ENCODE assay signal across 24 cellular contexts in genomic region chr18:58129019-58129374, GRCh38.
"Had no signal": no experiment of that assay in that cellular context is flagged by ENCODE, and none has a peak within 500 bp of the region (broad histone marks: within the 10 kb centered on the region; RNA-seq: fewer than 3 reads in every experiment).

No MANE protein-coding gene starts in this region.

- H3K36me3 ChIP-seq: breast epithelium, gastroesophageal sphincter, heart right ventricle, lower lobe of right lung, uterus had no signal

- H3K4me1 ChIP-seq: breast epithelium, heart right ventricle, lower lobe of right lung, psoas muscle, uterus had no signal

- H3K27me3 ChIP-seq: breast epithelium, gastroesophageal sphincter, heart right ventricle, uterus had no signal

- H3K27ac ChIP-seq: breast epithelium, gastroesophageal sphincter, heart right ventricle, lower lobe of right lung, psoas muscle, uterus had no signal

- H3K4me2 ChIP-seq: smooth muscle cell had no signal

- H3K27ac Mint-ChIP-seq: stimulated activated effector memory CD8-positive, alpha-beta T cell treated with anti-CD3 and anti-CD28 coated beads, Interleukin-12 subunit alpha, Interleukin-12 subunit beta, amount 100 ng/mL, for 72 hours; T-helper 1 cell treated with Interleukin-12 subunit alpha and Interleukin-12 subunit beta and Interleukin-4 antibody, amounts not matched to agents 30 μg/mL and 1 μg/mL, for 36 hours had no signal

- H3K4me1 Mint-ChIP-seq: neural crest cell had no signal

- H3K36me3 Mint-ChIP-seq: stimulated activated effector memory CD8-positive, alpha-beta T cell treated with anti-CD3 and anti-CD28 coated beads, Interleukin-12 subunit alpha, Interleukin-12 subunit beta, amount 100 ng/mL, for 72 hours had no signal

- H3K9me3 Mint-ChIP-seq: neural crest cell; stimulated activated effector memory CD8-positive, alpha-beta T cell treated with anti-CD3 and anti-CD28 coated beads, Interleukin-12 subunit alpha, Interleukin-12 subunit beta, amount 100 ng/mL, for 72 hours; T-helper 1 cell treated with Interleukin-12 subunit alpha and Interleukin-12 subunit beta and Interleukin-4 antibody, amounts not matched to agents 30 μg/mL and 1 μg/mL, for 36 hours had no signal

- DNase-seq: activated CD4-positive, alpha-beta T cell treated with anti-CD3 and anti-CD28 coated beads, Interleukin-2, amount 50 U/mL, for 1 hour; activated CD8-positive, alpha-beta memory T cell treated with anti-CD3 and anti-CD28 coated beads for 24 hours; activated CD8-positive, alpha-beta memory T cell treated with anti-CD3 and anti-CD28 coated beads, Interleukin-2, amount 50 U/mL, for 48 hours; activated effector memory CD4-positive, alpha-beta T cell treated with anti-CD3 and anti-CD28 coated beads, Interleukin-2, amount 50 U/mL, for 16 hours; activated naive CD4-positive, alpha-beta T cell treated with anti-CD3 and anti-CD28 coated beads, Interleukin-2, amount 50 U/mL, for 16 hours; activated T-cell treated with anti-CD3 and anti-CD28 coated beads, Interleukin-2, amount 50 U/mL, for 48 hours; aorta; cerebellar nuclear complex; effector CD8-positive, alpha-beta T cell; heart right ventricle; left cardiac atrium; lower lobe of right lung; psoas muscle; right cardiac atrium; stimulated activated CD4-positive, alpha-beta T cell treated with anti-CD3 and anti-CD28 coated beads, Interleukin-4, amount 100 ng/mL, for 24 hours; uterus had no signal

- H3K9me3 ChIP-seq: breast epithelium, gastroesophageal sphincter, heart right ventricle, lower lobe of right lung, psoas muscle, uterus had no signal

- ATAC-seq: activated CD4-positive, CD25-positive, alpha-beta regulatory T cell treated with anti-CD3 and anti-CD28 coated beads, Interleukin-2, amount 50 U/mL, for 24 hours; esophagus mucosa; gastroesophageal sphincter; heart right ventricle; left cardiac atrium; psoas muscle; stimulated activated effector memory CD8-positive, alpha-beta T cell treated with anti-CD3 and anti-CD28 coated beads, Interleukin-12 subunit alpha, Interleukin-12 subunit beta, amount 100 ng/mL, for 72 hours had no signal

- H3K4me3 Mint-ChIP-seq: neural crest cell; stimulated activated effector memory CD8-positive, alpha-beta T cell treated with anti-CD3 and anti-CD28 coated beads, Interleukin-12 subunit alpha, Interleukin-12 subunit beta, amount 100 ng/mL, for 72 hours; T-helper 1 cell treated with Interleukin-12 subunit alpha and Interleukin-12 subunit beta and Interleukin-4 antibody, amounts not matched to agents 30 μg/mL and 1 μg/mL, for 36 hours had no signal

- H3K4me3 ChIP-seq: breast epithelium, gastroesophageal sphincter, heart right ventricle, lower lobe of right lung, psoas muscle, uterus had no signal
